ENCODE assay signal across 36 cellular contexts in the genomic region with DNA sequence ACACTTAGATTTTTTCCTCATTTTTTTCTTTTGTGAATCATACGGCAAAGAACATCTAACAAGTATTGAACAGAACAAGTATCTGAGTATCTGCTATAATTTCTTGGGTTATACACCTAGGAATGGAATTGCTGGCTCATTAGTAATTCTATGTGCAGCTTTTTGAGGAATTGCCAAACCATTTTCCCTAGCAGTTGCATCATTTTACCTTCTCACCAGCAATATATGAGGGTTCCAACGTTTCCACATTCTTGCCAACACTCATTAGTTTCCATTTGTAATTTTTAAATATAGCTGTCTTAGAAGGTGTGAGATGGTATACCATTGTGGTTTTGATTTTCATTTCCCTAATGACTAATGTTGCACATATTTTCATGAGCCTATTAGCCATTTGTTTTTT. TPM values are rescaled to one million over a fixed set of nuclear protein-coding genes. Genes with fewer than 3 reads are reported as not detected.
"Had no signal": no experiment of that assay in that cellular context is flagged by ENCODE, and none has a peak within 500 bp of the region (broad histone marks: within the 10 kb centered on the region; RNA-seq: fewer than 3 reads in every experiment).

No MANE protein-coding gene starts in this region.

- H3K4me3 ChIP-seq: esophagus squamous epithelium, gastroesophageal sphincter, heart right ventricle had no signal

- H3K36me3 ChIP-seq: esophagus squamous epithelium, gastroesophageal sphincter, heart right ventricle had no signal

- H3K9me3 ChIP-seq: esophagus squamous epithelium, gastroesophageal sphincter had no signal

- H3K9me3 Mint-ChIP-seq: activated CD4-positive, alpha-beta memory T cell treated with anti-CD3 and anti-CD28 coated beads for 36 hours; activated CD4-positive, alpha-beta T cell treated with anti-CD3 and anti-CD28 coated beads, Interleukin-2, amount 10 ng/mL, durations not matched to agents 24 days and 14 days; activated naive CD4-positive, alpha-beta T cell treated with anti-CD3 and anti-CD28 coated beads, Interleukin-2, amount 10 ng/mL, durations not matched to agents 7 days and 5 days; activated naive CD4-positive, alpha-beta T cell treated with anti-CD3 and anti-CD28 coated beads, Interleukin-2, amount 50 U/mL, for 72 hours; activated naive CD8-positive, alpha-beta T cell treated with anti-CD3 and anti-CD28 coated beads, Interleukin-2, amount 10 ng/mL, durations not matched to agents 7 days and 5 days had no signal

- ATAC-seq: activated CD4-positive, alpha-beta T cell treated with anti-CD3 and anti-CD28 coated beads for 36 hours; activated CD8-positive, alpha-beta memory T cell treated with anti-CD3 and anti-CD28 coated beads, Interleukin-2, amount 10 ng/mL, durations not matched to agents 7 days and 5 days; activated CD8-positive, alpha-beta T cell treated with anti-CD3 and anti-CD28 coated beads, Interleukin-2, amount 10 ng/mL, durations not matched to agents 7 days and 5 days; activated naive CD4-positive, alpha-beta T cell treated with anti-CD3 and anti-CD28 coated beads, Interleukin-2, amount 50 U/mL, for 72 hours; activated T-cell treated with anti-CD3 and anti-CD28 coated beads, Interleukin-2, amount 50 U/mL, for 72 hours; effector memory CD8-positive, alpha-beta T cell; gastroesophageal sphincter; heart right ventricle had no signal

- H3K27me3 Mint-ChIP-seq: activated CD4-positive, alpha-beta memory T cell treated with anti-CD3 and anti-CD28 coated beads for 36 hours; activated CD4-positive, alpha-beta T cell treated with anti-CD3 and anti-CD28 coated beads for 36 hours; activated CD4-positive, alpha-beta T cell treated with anti-CD3 and anti-CD28 coated beads, Interleukin-2, amount 10 ng/mL, durations not matched to agents 24 days and 14 days; activated CD8-positive, alpha-beta memory T cell treated with anti-CD3 and anti-CD28 coated beads, Interleukin-2, amount 10 ng/mL, durations not matched to agents 7 days and 5 days; activated naive CD4-positive, alpha-beta T cell treated with anti-CD3 and anti-CD28 coated beads, Interleukin-2, amount 10 ng/mL, durations not matched to agents 7 days and 5 days; activated naive CD8-positive, alpha-beta T cell treated with anti-CD3 and anti-CD28 coated beads, Interleukin-2, amount 10 ng/mL, durations not matched to agents 7 days and 5 days; brain; effector memory CD8-positive, alpha-beta T cell had no signal

- H3K36me3 Mint-ChIP-seq: activated CD4-positive, alpha-beta memory T cell treated with anti-CD3 and anti-CD28 coated beads for 36 hours; activated CD8-positive, alpha-beta memory T cell treated with anti-CD3 and anti-CD28 coated beads, Interleukin-2, amount 10 ng/mL, durations not matched to agents 7 days and 5 days; activated naive CD4-positive, alpha-beta T cell treated with anti-CD3 and anti-CD28 coated beads, Interleukin-2, amount 10 ng/mL, durations not matched to agents 7 days and 5 days; activated naive CD4-positive, alpha-beta T cell treated with anti-CD3 and anti-CD28 coated beads, Interleukin-2, amount 50 U/mL, for 72 hours; activated naive CD8-positive, alpha-beta T cell treated with anti-CD3 and anti-CD28 coated beads, Interleukin-2, amount 10 ng/mL, durations not matched to agents 7 days and 5 days; brain had no signal

- DNase-seq: activated CD4-positive, alpha-beta memory T cell treated with anti-CD3 and anti-CD28 coated beads for 36 hours; activated CD4-positive, alpha-beta T cell treated with anti-CD3 and anti-CD28 coated beads for 36 hours; activated CD4-positive, alpha-beta T cell treated with anti-CD3 and anti-CD28 coated beads, Interleukin-2, amount 10 ng/mL, durations not matched to agents 24 days and 14 days; activated CD4-positive, CD25-positive, alpha-beta regulatory T cell; activated CD4-positive, CD25-positive, alpha-beta regulatory T cell treated with anti-CD3 and anti-CD28 coated beads, Interleukin-2, amount 50 U/mL, for 72 hours; activated CD8-positive, alpha-beta memory T cell treated with anti-CD3 and anti-CD28 coated beads, Interleukin-2, amount 10 ng/mL, durations not matched to agents 7 days and 5 days; activated CD8-positive, alpha-beta memory T cell treated with anti-CD3 and anti-CD28 coated beads, Interleukin-2, amount 50 U/mL, for 4 hours; activated CD8-positive, alpha-beta T cell treated with anti-CD3 and anti-CD28 coated beads, Interleukin-2, amount 10 ng/mL, durations not matched to agents 7 days and 5 days; activated gamma-delta T cell; activated naive CD4-positive, alpha-beta T cell; activated naive CD4-positive, alpha-beta T cell treated with anti-CD3 and anti-CD28 coated beads, Interleukin-2, amount 10 ng/mL, durations not matched to agents 7 days and 5 days; activated naive CD8-positive, alpha-beta T cell treated with anti-CD3 and anti-CD28 coated beads, Interleukin-2, amount 10 ng/mL, durations not matched to agents 7 days and 5 days; activated T-cell treated with anti-CD3 and anti-CD28 coated beads, Interleukin-2, amount 50 U/mL, for 1 hour; activated T-cell treated with anti-CD3 and anti-CD28 coated beads, Interleukin-2, amount 50 U/mL, for 72 hours; amygdala; aorta; caudate nucleus; cortex of kidney; dermis blood vessel endothelial cell; effector CD4-positive, alpha-beta T cell; effector memory CD8-positive, alpha-beta T cell; esophagus squamous epithelium; foreskin melanocyte; heart right ventricle; T-helper 2 cell had no signal

- H3K4me3 Mint-ChIP-seq: activated CD4-positive, alpha-beta memory T cell treated with anti-CD3 and anti-CD28 coated beads for 36 hours; activated CD4-positive, alpha-beta T cell treated with anti-CD3 and anti-CD28 coated beads for 36 hours; activated CD4-positive, alpha-beta T cell treated with anti-CD3 and anti-CD28 coated beads, Interleukin-2, amount 10 ng/mL, durations not matched to agents 24 days and 14 days; activated CD8-positive, alpha-beta memory T cell treated with anti-CD3 and anti-CD28 coated beads, Interleukin-2, amount 10 ng/mL, durations not matched to agents 7 days and 5 days; activated CD8-positive, alpha-beta T cell treated with anti-CD3 and anti-CD28 coated beads, Interleukin-2, amount 10 ng/mL, durations not matched to agents 7 days and 5 days; activated naive CD4-positive, alpha-beta T cell treated with anti-CD3 and anti-CD28 coated beads, Interleukin-2, amount 10 ng/mL, durations not matched to agents 7 days and 5 days; activated naive CD8-positive, alpha-beta T cell treated with anti-CD3 and anti-CD28 coated beads, Interleukin-2, amount 10 ng/mL, durations not matched to agents 7 days and 5 days; activated T-cell treated with anti-CD3 and anti-CD28 coated beads, Interleukin-2, amount 50 U/mL, for 72 hours; brain; effector memory CD8-positive, alpha-beta T cell had no signal

- H3K4me1 Mint-ChIP-seq: activated CD4-positive, alpha-beta T cell treated with anti-CD3 and anti-CD28 coated beads for 36 hours; activated CD4-positive, alpha-beta T cell treated with anti-CD3 and anti-CD28 coated beads, Interleukin-2, amount 10 ng/mL, durations not matched to agents 24 days and 14 days; activated CD8-positive, alpha-beta memory T cell treated with anti-CD3 and anti-CD28 coated beads, Interleukin-2, amount 10 ng/mL, durations not matched to agents 7 days and 5 days; activated naive CD4-positive, alpha-beta T cell treated with anti-CD3 and anti-CD28 coated beads, Interleukin-2, amount 10 ng/mL, durations not matched to agents 7 days and 5 days; activated naive CD8-positive, alpha-beta T cell treated with anti-CD3 and anti-CD28 coated beads, Interleukin-2, amount 10 ng/mL, durations not matched to agents 7 days and 5 days; brain had no signal

- H3K27me3 ChIP-seq: esophagus squamous epithelium, gastroesophageal sphincter, heart right ventricle had no signal

- H3K4me1 ChIP-seq: esophagus squamous epithelium, gastroesophageal sphincter, heart right ventricle had no signal

- H3K27ac ChIP-seq: epithelial cell of prostate, esophagus squamous epithelium, gastroesophageal sphincter, heart right ventricle had no signal

RNA-seq across cellular contexts. Expression of gene DCAF8L1, which starts 41.1 kb away (rescaled TPM):
- total RNA-seq: activated CD4-positive, alpha-beta memory T cell treated with anti-CD3 and anti-CD28 coated beads for 36 hours; activated CD4-positive, alpha-beta T cell treated with anti-CD3 and anti-CD28 coated beads for 36 hours; activated CD4-positive, alpha-beta T cell treated with anti-CD3 and anti-CD28 coated beads, Interleukin-2, amount 10 ng/mL, durations not matched to agents 24 days and 14 days; activated CD8-positive, alpha-beta memory T cell treated with anti-CD3 and anti-CD28 coated beads for 36 hours; activated CD8-positive, alpha-beta memory T cell treated with anti-CD3 and anti-CD28 coated beads, Interleukin-2, amount 10 ng/mL, durations not matched to agents 7 days and 5 days; activated CD8-positive, alpha-beta T cell treated with anti-CD3 and anti-CD28 coated beads, Interleukin-2, amount 10 ng/mL, durations not matched to agents 7 days and 5 days; activated naive CD4-positive, alpha-beta T cell treated with anti-CD3 and anti-CD28 coated beads, Interleukin-2, amount 50 U/mL, for 72 hours; activated naive CD8-positive, alpha-beta T cell treated with anti-CD3 and anti-CD28 coated beads, Interleukin-2, amount 10 ng/mL, durations not matched to agents 7 days and 5 days; activated T-cell treated with anti-CD3 and anti-CD28 coated beads, Interleukin-2, amount 50 U/mL, for 72 hours; aorta; chondrocyte; dermis blood vessel endothelial cell; esophagus squamous epithelium; fibroblast of lung; fibroblast of villous mesenchyme; glomerular endothelial cell; heart right ventricle; T-helper 1 cell treated with Interleukin-12 subunit alpha and Interleukin-12 subunit beta and Interleukin-4 antibody, amounts not matched to agents 30 ng/mL and 1 ng/mL, for 36 hours had no signal
- polyA plus RNA-seq: aorta, esophagus, fibroblast of lung, heart right ventricle had no signal
